In the genomic region with DNA sequence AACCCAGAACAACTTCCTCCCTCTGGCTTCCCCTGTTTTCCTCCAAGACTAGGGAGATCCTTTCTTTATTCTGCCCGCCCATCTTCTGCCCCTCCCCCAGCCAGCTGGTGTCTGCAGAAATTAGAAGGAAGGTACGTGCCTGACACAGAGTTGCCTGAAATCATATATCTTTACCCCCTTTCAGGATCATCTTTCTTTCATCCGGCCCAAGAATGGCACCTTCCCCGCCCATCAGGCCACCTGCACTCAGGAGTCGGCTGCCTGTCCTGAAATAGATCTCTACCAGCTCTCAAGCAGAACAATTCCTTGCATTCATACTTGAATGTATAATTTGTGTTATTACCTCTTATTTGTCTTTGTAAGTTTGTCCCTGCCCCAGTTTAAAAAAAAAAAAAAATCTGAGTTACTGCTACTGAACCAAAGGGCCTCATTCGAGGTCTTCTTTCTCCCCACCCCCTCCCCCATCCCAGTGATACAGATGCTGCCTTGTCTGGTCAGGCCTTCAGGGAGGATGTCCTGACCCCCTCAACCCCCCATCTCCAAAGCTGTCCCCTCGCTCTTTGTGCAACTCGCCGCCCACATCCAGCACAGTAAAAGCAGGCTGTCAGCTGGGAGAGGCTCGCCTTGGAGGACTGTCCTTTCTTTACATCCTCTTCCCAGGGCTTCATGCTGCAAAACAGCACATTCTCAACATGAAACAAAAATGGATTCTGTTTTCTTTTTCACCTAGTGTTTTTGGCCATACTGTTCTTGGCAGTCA, we compare ENCODE assay signal across 9 cellular contexts.
DNase-seq lines count a peak whose midpoint lies in the region; ATAC-seq and TF ChIP-seq lines count a peak whose summit lies in the region.
"Had no signal": no experiment of that assay in that cellular context is flagged by ENCODE, and none has a peak within 500 bp of the region (broad histone marks: within the 10 kb centered on the region; RNA-seq: fewer than 3 reads in every experiment).

No MANE protein-coding gene starts in this region.

- H3K27ac ChIP-seq in angular gyrus (ENCODE audit: low read depth, low read length) (peak overlapping the region; percentile 24), tibial nerve (peak overlapping the region in 3 of 4 donors; percentile 51 to 82 (median 81))

- H3K9me3 Mint-ChIP-seq in memory B cell = no peaks in the 10 kb centered on the region
- H3K9me3 Mint-ChIP-seq in activated naive CD8-positive, alpha-beta T cell treated with anti-CD3 and anti-CD28 coated beads for 36 hours = no peaks in the 10 kb centered on the region

- no peak overlapping the region for H3K4me3 Mint-ChIP-seq in memory B cell
- no peak overlapping the region for H3K4me3 Mint-ChIP-seq in activated naive CD8-positive, alpha-beta T cell treated with anti-CD3 and anti-CD28 coated beads for 36 hours
- H3K4me3 Mint-ChIP-seq: activated naive CD8-positive, alpha-beta T cell had no signal

- no peak for TF ChIP-seq POLR2A in tibial nerve (IDR thresholded peaks at IDR 0.05)

- no peak overlapping the region for H3K4me3 ChIP-seq in tibial nerve

- no peak for TF ChIP-seq EP300 in tibial nerve (IDR thresholded peaks at IDR 0.05)

- DNase-seq in NCI-H2196 (lab: John Stamatoyannopoulos, UW; ENCODE audit: unreplicated experiment) (peak; percentile 37), NCI-H2196 treated with DMSO at 0.1 percent for 48 hours (lab: John Stamatoyannopoulos, UW; ENCODE audit: unreplicated experiment) (no peak), memory B cell (ENCODE audit: low spot score in 2 of 2) (no peak), tibial nerve (ENCODE audit: low spot score in 2 of 2) (no peak), SHP77 treated with DMSO at 0.1 percent for 48 hours (lab: John Stamatoyannopoulos, UW) (no peak), dermis blood vessel endothelial cell (no peak)
- DNase-seq in activated naive CD8-positive, alpha-beta T cell treated with anti-CD3 and anti-CD28 coated beads for 36 hours = no peak

- peaks cover 0 to 51% (median 28%) of the 10 kb centered on the region in 4 donors for H3K4me1 ChIP-seq in tibial nerve

- peak overlapping the region; percentile 10 for H3K27ac Mint-ChIP-seq in memory B cell
- no peak overlapping the region for H3K27ac Mint-ChIP-seq in activated naive CD8-positive, alpha-beta T cell treated with anti-CD3 and anti-CD28 coated beads for 36 hours
- H3K27ac Mint-ChIP-seq: activated naive CD8-positive, alpha-beta T cell had no signal

- H3K27me3 Mint-ChIP-seq in memory B cell = no peaks in the 10 kb centered on the region
- H3K27me3 Mint-ChIP-seq in activated naive CD8-positive, alpha-beta T cell treated with anti-CD3 and anti-CD28 coated beads for 36 hours = no peaks in the 10 kb centered on the region
- H3K27me3 Mint-ChIP-seq: activated naive CD8-positive, alpha-beta T cell had no signal

- 40 to 53% methylated on average over 10 of the region's 10 CpGs for WGBS in tibial nerve, 2 donors

- no peaks in the 10 kb centered on the region for H3K9me3 ChIP-seq in tibial nerve

- peaks cover 12% of the 10 kb centered on the region for H3K36me3 Mint-ChIP-seq in memory B cell
- peaks cover 9% of the 10 kb centered on the region for H3K36me3 Mint-ChIP-seq in activated naive CD8-positive, alpha-beta T cell treated with anti-CD3 and anti-CD28 coated beads for 36 hours

- H3K27me3 ChIP-seq in tibial nerve = no peaks in the 10 kb centered on the region

- H3K4me1 Mint-ChIP-seq in memory B cell = no peaks in the 10 kb centered on the region
- H3K4me1 Mint-ChIP-seq in activated naive CD8-positive, alpha-beta T cell treated with anti-CD3 and anti-CD28 coated beads for 36 hours = peaks cover 17% of the 10 kb centered on the region

- ATAC-seq in memory B cell (ENCODE audit: low read depth) = no peak

- no peak for TF ChIP-seq CTCF in tibial nerve (IDR thresholded peaks at IDR 0.05)

- no peaks in the 10 kb centered on the region for H3K36me3 ChIP-seq in tibial nerve
